Comparison of ENCODE assay signal across 9 cellular contexts in the genomic region with DNA sequence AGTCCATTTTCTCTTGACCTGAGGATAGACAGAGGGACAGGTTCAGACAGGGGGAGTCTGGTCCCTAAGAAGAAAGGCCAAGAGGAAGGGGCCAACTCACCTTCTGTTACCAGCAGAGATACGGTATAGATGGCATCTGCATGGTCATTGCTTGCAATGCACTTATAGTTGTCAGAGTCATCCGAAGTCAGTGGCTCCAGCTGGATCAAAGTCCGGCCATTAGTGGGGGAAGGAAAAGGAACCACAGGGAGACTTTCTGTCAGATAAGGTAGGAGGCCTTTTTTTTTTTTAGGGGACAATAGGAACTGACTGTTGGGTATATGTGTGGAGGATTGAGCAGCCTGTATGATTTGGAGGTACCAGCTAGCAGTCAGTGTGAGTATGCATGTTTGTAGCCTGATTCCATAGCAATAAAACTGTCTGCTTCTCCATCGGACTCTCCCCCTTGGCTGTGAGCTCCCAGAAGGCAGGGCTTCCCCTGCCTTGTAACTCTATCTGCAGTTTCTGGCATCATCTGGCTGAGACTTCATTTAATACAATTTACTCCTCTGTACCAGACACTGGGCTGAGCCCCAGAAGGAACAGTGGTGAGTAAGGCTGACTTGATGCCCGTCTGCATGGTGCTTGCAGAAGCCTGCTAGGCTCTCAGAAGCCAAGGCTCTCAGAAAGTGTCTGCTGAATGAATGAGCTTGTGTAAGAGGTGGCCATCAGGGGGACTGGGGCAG. TPM values are rescaled to one million over a fixed set of nuclear protein-coding genes. Genes with fewer than 3 reads are reported as not detected.
A peak's percentile ranks its signal among the peaks of the same experiment; 100 is the strongest.
DNase-seq lines count a peak whose midpoint lies in the region; ATAC-seq and TF ChIP-seq lines count a peak whose summit lies in the region.
"Had no signal": no experiment of that assay in that cellular context is flagged by ENCODE, and none has a peak within 500 bp of the region (broad histone marks: within the 10 kb centered on the region; RNA-seq: fewer than 3 reads in every experiment).

No MANE protein-coding gene starts in this region.

- H3K9me3 ChIP-seq in WERI-Rb-1 (ENCODE audit: severe bottlenecking): no peaks in the 10 kb centered on the region
- H3K9me3 ChIP-seq in skeletal muscle satellite cell (replicated peaks; ENCODE audit: low read length): no peaks in the 10 kb centered on the region

- no peaks in the 10 kb centered on the region for H3K27me3 ChIP-seq in WERI-Rb-1 (ENCODE audit: insufficient read depth, low read depth, severe bottlenecking)
- H3K27me3 ChIP-seq in skeletal muscle satellite cell (ENCODE audit: control insufficient read depth, insufficient read depth, low read length): peaks cover 50% of the 10 kb centered on the region
- H3K27me3 ChIP-seq: cardiac muscle cell had no signal

- H3K4me3 ChIP-seq in WERI-Rb-1 (ENCODE audit: low read depth, low read length): peak overlapping the region; percentile 57
- no peak overlapping the region for H3K4me3 ChIP-seq in fibroblast of the aortic adventitia (ENCODE audit: low read depth, low read length)
- no peak overlapping the region for H3K4me3 ChIP-seq in skeletal muscle satellite cell (ENCODE audit: low read length)

- H3K36me3 ChIP-seq in WERI-Rb-1 (no peaks in the 10 kb centered on the region), skeletal muscle satellite cell (ENCODE audit: insufficient read depth, low read length) (no peaks in the 10 kb centered on the region)
- H3K36me3 ChIP-seq: cardiac muscle cell had no signal

- no peak overlapping the region for H3K9ac ChIP-seq in skeletal muscle satellite cell (ENCODE audit: low read depth, low read length)

- H3K4me3 Mint-ChIP-seq in T-helper 1 cell treated with Interleukin-12 subunit alpha and Interleukin-12 subunit beta and Interleukin-4 antibody, amounts not matched to agents 30 μg/mL and 1 μg/mL, for 36 hours: peak overlapping the region; percentile 64

- H3K27ac Mint-ChIP-seq in T-helper 1 cell treated with Interleukin-12 subunit alpha and Interleukin-12 subunit beta and Interleukin-4 antibody, amounts not matched to agents 30 μg/mL and 1 μg/mL, for 36 hours: no peak overlapping the region

- peaks cover 12% of the 10 kb centered on the region for H3K4me1 Mint-ChIP-seq in T-helper 1 cell treated with Interleukin-12 subunit alpha and Interleukin-12 subunit beta and Interleukin-4 antibody, amounts not matched to agents 30 μg/mL and 1 μg/mL, for 36 hours (ENCODE audit: low read depth)

- no peak for TF ChIP-seq CTCF in WERI-Rb-1 (IDR thresholded peaks at IDR 0.05; ENCODE audit: low read depth, low read length)
- no peak for TF ChIP-seq CTCF in fibroblast of the aortic adventitia (IDR thresholded peaks at IDR 0.05; ENCODE audit: insufficient read depth, low read length)

- peak overlapping the region; percentile 64; the same call in 1 of the 2 replicates for H3K27ac ChIP-seq in WERI-Rb-1
- H3K27ac ChIP-seq: cardiac muscle cell had no signal

- DNase-seq in T-helper 1 cell (no peak), WERI-Rb-1 (no peak), fibroblast of the aortic adventitia (ENCODE audit: low read depth) (peak; percentile 62), NCI-H446 (lab: John Stamatoyannopoulos, UW) (no peak), HEK293T (ENCODE audit: extremely low spot score) (no peak)

- peaks cover 14% of the 10 kb centered on the region for H3K4me1 ChIP-seq in skeletal muscle satellite cell (ENCODE audit: control insufficient read depth, insufficient read depth, low read length)

- peaks cover 18% of the 10 kb centered on the region for H3K27me3 Mint-ChIP-seq in T-helper 1 cell treated with Interleukin-12 subunit alpha and Interleukin-12 subunit beta and Interleukin-4 antibody, amounts not matched to agents 30 μg/mL and 1 μg/mL, for 36 hours (ENCODE audit: low read depth)

- no peaks in the 10 kb centered on the region for H3K36me3 Mint-ChIP-seq in T-helper 1 cell treated with Interleukin-12 subunit alpha and Interleukin-12 subunit beta and Interleukin-4 antibody, amounts not matched to agents 30 μg/mL and 1 μg/mL, for 36 hours (ENCODE audit: low read depth)

- POLR2A ChIA-PET in HEK293T (lab: Yijun Ruan, JAX): interaction anchor here (0.7 to 2.6 kb wide), 4 partner anchors 16 to 325 kb away, joined by 3 to 14 read pairs (median 5); partner anchors contain the start of genes TMEM86A and UEVLD

- no peaks in the 10 kb centered on the region for H3K9me3 Mint-ChIP-seq in T-helper 1 cell treated with Interleukin-12 subunit alpha and Interleukin-12 subunit beta and Interleukin-4 antibody, amounts not matched to agents 30 μg/mL and 1 μg/mL, for 36 hours

- no peak for ATAC-seq in GM18909 (IDR thresholded peaks at IDR 0.05; ENCODE audit: poor library complexity, unreplicated experiment)

- CTCF ChIA-PET in HEK293T (lab: Yijun Ruan, JAX): interaction anchor here (0.8 to 1.6 kb wide), 2 partner anchors 44 to 106 kb away, joined by 3 to 5 read pairs; no protein-coding TSS in a partner anchor

- H3K4me2 ChIP-seq in skeletal muscle satellite cell (ENCODE audit: low read length): peak overlapping the region; percentile 91

TF ChIP-seq in HEK293T, 16 proteins besides CTCF, POLR2A, EP300 and RAD21:
- TF ChIP-seq SUZ12 (IDR thresholded peaks at IDR 0.05) (no peak), PKNOX1 (IDR thresholded peaks at IDR 0.05) (no peak), L3MBTL2 (conservative IDR thresholded peaks at IDR 0.05) (no peak), FOXK2 (IDR thresholded peaks at IDR 0.05) (no peak), HDGF (IDR thresholded peaks at IDR 0.05; ENCODE audit: borderline replicate concordance) (no peak), BHLHE40 (IDR thresholded peaks at IDR 0.05; ENCODE audit: borderline replicate concordance) (no peak)

RNA-seq across cellular contexts. Expression of gene IGSF22, which starts 5.7 kb away (rescaled TPM):
- total RNA-seq in fibroblast of the aortic adventitia (ENCODE audit: low replicate concordance): not detected in 2 replicates
- under 0.01 TPM in 1 of 2 replicates, not detected in the other for total RNA-seq in skeletal muscle satellite cell (2012; rRNA removed)

RNA-seq across cellular contexts. Expression of gene TMEM86A, which starts 21.7 kb away (rescaled TPM):
- total RNA-seq in fibroblast of the aortic adventitia (ENCODE audit: low replicate concordance): 0.27 and 9.6 TPM in 2 replicates
- total RNA-seq in skeletal muscle satellite cell (2012; rRNA removed): 0.25 and 0.44 TPM in 2 replicates
